8 cellular contexts compared by ENCODE assay signal in genomic region chr19:45514376-45515051, GRCh38. TPM values are rescaled to one million over a fixed set of nuclear protein-coding genes. Genes with fewer than 3 reads are reported as not detected.
DNase-seq lines count a peak whose midpoint lies in the region; ATAC-seq and TF ChIP-seq lines count a peak whose summit lies in the region.

No MANE protein-coding gene starts in this region.

- peak overlapping the region; percentile 36 to 62 (median 44) for H3K27ac ChIP-seq in right lobe of liver
- peak overlapping the region; percentile 18 for H3K27ac ChIP-seq in thymus (ENCODE audit: low read depth)
- H3K27ac ChIP-seq in GM23338 (ENCODE audit: low read depth), result no peak overlapping the region

- H2AFZ ChIP-seq in GM23338, result no peak overlapping the region

- peak overlapping the region; percentile 66 for H3K4me3 Mint-ChIP-seq in activated CD4-positive, alpha-beta T cell treated with anti-CD3 and anti-CD28 coated beads, Interleukin-2, amount 10 ng/mL, durations not matched to agents 24 days and 14 days
- peak overlapping the region; percentile 42 for H3K4me3 Mint-ChIP-seq in activated naive CD8-positive, alpha-beta T cell treated with anti-CD3 and anti-CD28 coated beads for 36 hours
- no peak overlapping the region for H3K4me3 Mint-ChIP-seq in GM23338

- H3K36me3 ChIP-seq in right lobe of liver (peaks cover 0 to 6% (median 0%) of the 10 kb centered on the region in 4 donors), thymus (ENCODE audit: control insufficient read depth, insufficient read depth) (peaks cover 40% of the 10 kb centered on the region), GM23338 (ENCODE audit: insufficient read depth) (peaks cover 7% of the 10 kb centered on the region)

- no peaks in the 10 kb centered on the region for H3K9me3 ChIP-seq in right lobe of liver
- H3K9me3 ChIP-seq in thymus (ENCODE audit: control insufficient read depth), result no peaks in the 10 kb centered on the region

- H3K4me3 ChIP-seq in right lobe of liver (peak overlapping the region in 2 of 3 donors; percentile 9 to 16), thymus (ENCODE audit: low read length) (no peak overlapping the region), GM23338 (no peak overlapping the region)

- H3K4me1 ChIP-seq in right lobe of liver, result peaks cover 0 to 35% (median 9%) of the 10 kb centered on the region in 4 donors
- H3K4me1 ChIP-seq in thymus (ENCODE audit: control insufficient read depth, insufficient read depth, low read length), result peaks cover 12% of the 10 kb centered on the region
- H3K4me1 ChIP-seq in GM23338 (ENCODE audit: insufficient read depth), result peaks cover 13% of the 10 kb centered on the region

- no peaks in the 10 kb centered on the region for H3K27me3 ChIP-seq in right lobe of liver
- no peaks in the 10 kb centered on the region for H3K27me3 ChIP-seq in thymus (ENCODE audit: control insufficient read depth, insufficient read depth)
- no peaks in the 10 kb centered on the region for H3K27me3 ChIP-seq in GM23338 (ENCODE audit: insufficient read depth)

- H3K79me2 ChIP-seq in GM23338 (replicated peaks; ENCODE audit: insufficient read depth), result peaks cover 83% of the 10 kb centered on the region

- H3F3A ChIP-seq in GM23338 (replicated peaks; ENCODE audit: low read depth), result peaks cover 4% of the 10 kb centered on the region; the same call in 1 of the 2 replicates

- DNase-seq in activated CD4-positive, alpha-beta T cell treated with anti-CD3 and anti-CD28 coated beads, Interleukin-2, amount 10 ng/mL, durations not matched to agents 24 days and 14 days, result no peak
- no peak for DNase-seq in activated CD4-positive, alpha-beta T cell treated with anti-CD3 and anti-CD28 coated beads for 4 hours
- no peak for DNase-seq in activated naive CD8-positive, alpha-beta T cell treated with anti-CD3 and anti-CD28 coated beads for 36 hours
- peak; percentile 86 to 89 (median 87) for DNase-seq in right lobe of liver
- DNase-seq in GM23338 (ENCODE audit: low spot score), result no peak
- no peak for DNase-seq in NOMO-1 treated with DMSO at 0.1 percent for 48 hours (lab: John Stamatoyannopoulos, UW; ENCODE audit: unreplicated experiment)
- no peak for DNase-seq in activated gamma-delta T cell (lab: John Stamatoyannopoulos, UW)

- peak; percentile 87 to 91 (median 90) for ATAC-seq in right lobe of liver
- ATAC-seq in GM23338, result no peak

- no peaks in the 10 kb centered on the region for H3K9me3 Mint-ChIP-seq in activated CD4-positive, alpha-beta T cell treated with anti-CD3 and anti-CD28 coated beads, Interleukin-2, amount 10 ng/mL, durations not matched to agents 24 days and 14 days
- no peaks in the 10 kb centered on the region for H3K9me3 Mint-ChIP-seq in activated naive CD8-positive, alpha-beta T cell treated with anti-CD3 and anti-CD28 coated beads for 36 hours
- no peaks in the 10 kb centered on the region; the same call in 2 of the 3 replicates for H3K9me3 Mint-ChIP-seq in GM23338

- peak overlapping the region; percentile 88 for H3K27ac Mint-ChIP-seq in activated CD4-positive, alpha-beta T cell treated with anti-CD3 and anti-CD28 coated beads, Interleukin-2, amount 10 ng/mL, durations not matched to agents 24 days and 14 days
- peak overlapping the region; percentile 87 for H3K27ac Mint-ChIP-seq in activated naive CD8-positive, alpha-beta T cell treated with anti-CD3 and anti-CD28 coated beads for 36 hours
- no peak overlapping the region for H3K27ac Mint-ChIP-seq in GM23338

- no peaks in the 10 kb centered on the region for H3K9me2 ChIP-seq in GM23338 (ENCODE audit: insufficient read depth)

- H3K27me3 Mint-ChIP-seq in activated CD4-positive, alpha-beta T cell treated with anti-CD3 and anti-CD28 coated beads, Interleukin-2, amount 10 ng/mL, durations not matched to agents 24 days and 14 days, result no peaks in the 10 kb centered on the region
- H3K27me3 Mint-ChIP-seq in activated naive CD8-positive, alpha-beta T cell treated with anti-CD3 and anti-CD28 coated beads for 36 hours, result no peaks in the 10 kb centered on the region
- peaks cover 2% of the 10 kb centered on the region for H3K27me3 Mint-ChIP-seq in GM23338 (ENCODE audit: insufficient read depth, low read depth, poor library complexity)

- TF ChIP-seq CTCF in right lobe of liver (IDR thresholded peaks at IDR 0.05) (no peak), GM23338 (conservative IDR thresholded peaks at IDR 0.05; ENCODE audit: low read depth in 2 of 2) (no peak)

- peaks cover 54% of the 10 kb centered on the region for H3K4me1 Mint-ChIP-seq in activated CD4-positive, alpha-beta T cell treated with anti-CD3 and anti-CD28 coated beads, Interleukin-2, amount 10 ng/mL, durations not matched to agents 24 days and 14 days
- H3K4me1 Mint-ChIP-seq in activated naive CD8-positive, alpha-beta T cell treated with anti-CD3 and anti-CD28 coated beads for 36 hours, result peaks cover 56% of the 10 kb centered on the region
- H3K4me1 Mint-ChIP-seq in GM23338, result peaks cover 16% of the 10 kb centered on the region

- H3K4me2 ChIP-seq in GM23338, result no peak overlapping the region

- 38% methylated on average over 5 of the region's 13 CpGs for WGBS in right lobe of liver (ENCODE audit: insufficient coverage, low coverage, low lambda C conversion rate, missing lambda C conversion rate)
- 77% methylated on average over 13 of the region's 13 CpGs for WGBS in thymus

- H3K36me3 Mint-ChIP-seq in activated CD4-positive, alpha-beta T cell treated with anti-CD3 and anti-CD28 coated beads, Interleukin-2, amount 10 ng/mL, durations not matched to agents 24 days and 14 days (ENCODE audit: low read depth), result peaks cover 52% of the 10 kb centered on the region
- peaks cover 20% of the 10 kb centered on the region for H3K36me3 Mint-ChIP-seq in activated naive CD8-positive, alpha-beta T cell treated with anti-CD3 and anti-CD28 coated beads for 36 hours
- peaks cover 30% of the 10 kb centered on the region for H3K36me3 Mint-ChIP-seq in GM23338 (ENCODE audit: low read depth)

- TF ChIP-seq POLR2A in right lobe of liver (IDR thresholded peaks at IDR 0.05), result no peak

- intact Hi-C loops in activated CD4-positive, alpha-beta T cell treated with anti-CD3 and anti-CD28 coated beads, Interleukin-2, amount 10 ng/mL, durations not matched to agents 24 days and 14 days (cut with micrococcal nuclease), result no loop called here
- intact Hi-C loops in right lobe of liver (cut with DNase I), result no loop called here

- H4K20me1 ChIP-seq in GM23338 (replicated peaks; ENCODE audit: insufficient read depth), result peaks cover 55% of the 10 kb centered on the region

TF ChIP-seq in GM23338, 12 proteins besides CTCF, POLR2A, EP300 and RAD21 (continues in another document):
- TF ChIP-seq POLR2AphosphoS5 (IDR thresholded peaks at IDR 0.05; ENCODE audit: low read depth) (no peak), JUNB (IDR thresholded peaks at IDR 0.05; ENCODE audit: unreplicated experiment) (no peak)

RNA-seq across cellular contexts. Expression of gene VASP, which starts 7.2 kb away (rescaled TPM):
- 215 and 219 TPM in 2 replicates for total RNA-seq in activated CD4-positive, alpha-beta T cell treated with anti-CD3 and anti-CD28 coated beads, Interleukin-2, amount 10 ng/mL, durations not matched to agents 24 days and 14 days
- total RNA-seq in activated naive CD8-positive, alpha-beta T cell treated with anti-CD3 and anti-CD28 coated beads for 36 hours, result 100 to 1,000 TPM; 133 to 134 TPM
- total RNA-seq in right lobe of liver, result 10 to 100 TPM; 19.4 to 64.1 (median 30.6) TPM
- 138 TPM for polyA plus RNA-seq in thymus
- 146 and 147 TPM in 2 replicates for total RNA-seq in GM23338 (2014; rRNA removed; shearing (Covaris generic))
- 60.3 and 68.3 TPM in 2 replicates for polyA plus RNA-seq in GM23338 (2016; fragmentation: Nextera tagmentation; extraction: Ambion mirVana)

RNA-seq across cellular contexts. Expression of gene PPM1N, which starts 16.3 kb away (rescaled TPM):
- total RNA-seq in activated CD4-positive, alpha-beta T cell treated with anti-CD3 and anti-CD28 coated beads, Interleukin-2, amount 10 ng/mL, durations not matched to agents 24 days and 14 days, result 1.3 and 1.9 TPM in 2 replicates
- 1 to 10 TPM; 1.4 to 1.9 TPM for total RNA-seq in activated naive CD8-positive, alpha-beta T cell treated with anti-CD3 and anti-CD28 coated beads for 36 hours
- total RNA-seq in right lobe of liver, result 1 to 10 TPM in 2 of 6 experiments, under 1 TPM in 3, not detected in 1; 0.32 to 2.0 (median 0.51) TPM
- polyA plus RNA-seq in thymus (4.0 TPM), GM23338 (2016; fragmentation: Nextera tagmentation; extraction: Ambion mirVana) (25.1 and 30.1 TPM in 2 replicates)
- total RNA-seq in GM23338 (2014; rRNA removed; shearing (Covaris generic)), result 9.6 and 15.2 TPM in 2 replicates

RNA-seq across cellular contexts. Expression of gene RTN2, which starts 17.7 kb away (rescaled TPM):
- 2.6 and 2.8 TPM in 2 replicates for total RNA-seq in activated CD4-positive, alpha-beta T cell treated with anti-CD3 and anti-CD28 coated beads, Interleukin-2, amount 10 ng/mL, durations not matched to agents 24 days and 14 days
- 1 to 10 TPM; 1.3 to 1.8 TPM for total RNA-seq in activated naive CD8-positive, alpha-beta T cell treated with anti-CD3 and anti-CD28 coated beads for 36 hours
- 1 to 10 TPM; 1.5 to 7.2 (median 2.9) TPM for total RNA-seq in right lobe of liver
- polyA plus RNA-seq in thymus (5.0 TPM), GM23338 (2016; fragmentation: Nextera tagmentation; extraction: Ambion mirVana) (7.0 and 8.6 TPM in 2 replicates)
- total RNA-seq in GM23338 (2014; rRNA removed; shearing (Covaris generic)), result 22.8 and 32.1 TPM in 2 replicates

RNA-seq across cellular contexts. Expression of gene FOSB, which starts 46.7 kb away (rescaled TPM):
- 11.3 TPM in 2 replicates for total RNA-seq in activated CD4-positive, alpha-beta T cell treated with anti-CD3 and anti-CD28 coated beads, Interleukin-2, amount 10 ng/mL, durations not matched to agents 24 days and 14 days
- 10 to 100 TPM in 1 of 2 experiments, 1 to 10 TPM in 1; 9.7 to 10.5 TPM for total RNA-seq in activated naive CD8-positive, alpha-beta T cell treated with anti-CD3 and anti-CD28 coated beads for 36 hours
- total RNA-seq in right lobe of liver, result 1 to 10 TPM in 1 of 6 experiments, under 1 TPM in 5; 0.19 to 1.2 (median 0.44) TPM
- 7.1 TPM for polyA plus RNA-seq in thymus
- 0.89 and 1.9 TPM in 2 replicates for total RNA-seq in GM23338 (2014; rRNA removed; shearing (Covaris generic))
- 0.55 and 0.77 TPM in 2 replicates for polyA plus RNA-seq in GM23338 (2016; fragmentation: Nextera tagmentation; extraction: Ambion mirVana)

Comparison
In these comparisons a context has a peak if more than half of its experiments do, and no peak if none do; other contexts are left out.
1. DNase-seq: peak in right lobe of liver (3 of 3); none in activated CD4-positive, alpha-beta T cell treated with anti-CD3 and anti-CD28 coated beads, Interleukin-2, amount 10 ng/mL, durations not matched to agents 24 days and 14 days (single experiment), activated CD4-positive, alpha-beta T cell treated with anti-CD3 and anti-CD28 coated beads for 4 hours (0 of 2), activated naive CD8-positive, alpha-beta T cell treated with anti-CD3 and anti-CD28 coated beads for 36 hours (single experiment), GM23338 (single experiment), NOMO-1 treated with DMSO at 0.1 percent for 48 hours (single experiment) and activated gamma-delta T cell (single experiment).
2. H3K4me3 ChIP-seq: peak in right lobe of liver (2 of 3); none in thymus (single experiment) and GM23338 (single experiment).